19 cellular contexts compared by ENCODE assay signal in genomic region chr12:24084800-24085199, GRCh38.
A peak's percentile ranks its signal among the peaks of the same experiment; 100 is the strongest.
DNase-seq lines count a peak whose midpoint lies in the region; ATAC-seq, FAIRE-seq and TF ChIP-seq lines count a peak whose summit lies in the region.
"Had no signal": no experiment of that assay in that cellular context is flagged by ENCODE, and none has a peak within 500 bp of the region (broad histone marks: within the 10 kb centered on the region; RNA-seq: fewer than 3 reads in every experiment).

No MANE protein-coding gene starts in this region.

- no peak overlapping the region for H3K4me3 Mint-ChIP-seq in stimulated activated naive B cell treated with anti-CD40 and anti-IgM and Interleukin-4, amounts not matched to agents 10 μg/mL and 1 μg/mL and 100 μg/mL, for 72 hours
- H3K4me3 Mint-ChIP-seq: CD14-positive monocyte; CD4-positive, alpha-beta memory T cell had no signal

- TF ChIP-seq POLR2A in HepG2 (IDR thresholded peaks at IDR 0.05; ENCODE audit: insufficient read depth in 1 of 2, low read depth in 2 of 2, low read length in 2 of 2), result no peak

- H3K36me3 ChIP-seq in OCI-LY3 (replicated peaks; ENCODE audit: low read depth, low read length) (peaks cover 11% of the 10 kb centered on the region), HepG2 (replicated peaks in 1 of 2; ENCODE audit: control insufficient read depth in 1 of 2, insufficient read depth in 2 of 2, low read length in 2 of 2) (no peaks in the 10 kb centered on the region)
- H3K36me3 ChIP-seq: BLaER1, HAP-1 had no signal

- peaks cover 29% of the 10 kb centered on the region for H3K4me1 ChIP-seq in OCI-LY3 (ENCODE audit: low read length)
- peaks cover 57% of the 10 kb centered on the region for H3K4me1 ChIP-seq in HepG2 (ENCODE audit: insufficient read depth, low read length)
- H3K4me1 ChIP-seq: BLaER1 had no signal

- H3K27me3 ChIP-seq in OCI-LY3 (ENCODE audit: low read depth, low read length), result no peaks in the 10 kb centered on the region
- no peaks in the 10 kb centered on the region for H3K27me3 ChIP-seq in HepG2 (ENCODE audit: control insufficient read depth in 1 of 2, insufficient read depth in 2 of 2, low read length in 2 of 2)
- H3K27me3 ChIP-seq: BLaER1 had no signal

- TF ChIP-seq EP300 in HepG2 (IDR thresholded peaks at IDR 0.05; ENCODE audit: low read depth in 2 of 2, low read length in 2 of 2) (no peak), HepG2 (CRISPR knock-in tag; IDR thresholded peaks at IDR 0.05; ENCODE audit: borderline replicate concordance) (no peak)

- no peak for TF ChIP-seq RAD21 in HepG2 (CRISPR knock-in tag; IDR thresholded peaks at IDR 0.05)

- H3K79me2 ChIP-seq in OCI-LY3 (ENCODE audit: low read length) (peaks cover 15% of the 10 kb centered on the region), HepG2 (ENCODE audit: insufficient read depth, low read length) (no peaks in the 10 kb centered on the region)

- no peak overlapping the region for H3K4me3 ChIP-seq in OCI-LY3 (ENCODE audit: low read length)
- H3K4me3 ChIP-seq in HepG2 (replicated peaks in 1 of 3; ENCODE audit: insufficient read depth in 1 of 3, low read depth in 2 of 3, low read length in 3 of 3), result no peak overlapping the region
- H3K4me3 ChIP-seq: BLaER1, GM23248, HAP-1 had no signal

- intact Hi-C loops in HepG2 (cut with micrococcal nuclease; ENCODE audit: unreplicated experiment), result no loop called here

- DNase-seq in glomerular visceral epithelial cell (ENCODE audit: extremely low spot score) (no peak), HepG2 (ENCODE audit: low spot score) (no peak)
- DNase-seq in stimulated activated naive B cell treated with anti-CD40 and anti-IgM and Interleukin-4, amounts not matched to agents 10 μg/mL and 1 μg/mL and 100 μg/mL, for 72 hours, result no peak
- DNase-seq: 8988T; CD4-positive, alpha-beta memory T cell; DMS153; DMS79; GDM1; GM23248 had no signal

- H2AFZ ChIP-seq in OCI-LY3 (ENCODE audit: low read depth, low read length), result no peak overlapping the region
- H2AFZ ChIP-seq in HepG2 (ENCODE audit: low read length), result no peak overlapping the region
- H2AFZ ChIP-seq: GM23248 had no signal

- peaks cover 4 to 9% of the 10 kb centered on the region in 2 donors for H3K4me1 Mint-ChIP-seq in stimulated activated naive B cell treated with anti-CD40 and anti-IgM and Interleukin-4, amounts not matched to agents 10 μg/mL and 1 μg/mL and 100 μg/mL, for 72 hours
- H3K4me1 Mint-ChIP-seq: CD14-positive monocyte; CD4-positive, alpha-beta memory T cell had no signal

- CTCF ChIA-PET in HepG2 (lab: Yijun Ruan, JAX; ENCODE audit: low intra/inter-chr PET ratio, low total read pairs), result no interaction called here

- WGBS in HepG2 (ENCODE audit: low lambda C conversion rate), result 95% methylated on average over 2 of the region's 2 CpGs

- peak; percentile 56 for ATAC-seq in GM18502 (IDR thresholded peaks at IDR 0.05; ENCODE audit: poor library complexity, unreplicated experiment)
- peak; percentile 51 for ATAC-seq in GM18909 (IDR thresholded peaks at IDR 0.05; ENCODE audit: poor library complexity, unreplicated experiment)
- ATAC-seq in HG02759 (IDR thresholded peaks at IDR 0.05; ENCODE audit: unreplicated experiment), result peak; percentile 53
- no peak for ATAC-seq in HepG2
- ATAC-seq in GM21619 (IDR thresholded peaks at IDR 0.05; ENCODE audit: unreplicated experiment), result no peak
- ATAC-seq in stimulated activated naive B cell treated with anti-CD40 and anti-IgM and Interleukin-4, amounts not matched to agents 10 μg/mL and 1 μg/mL and 100 μg/mL, for 72 hours (replicated peaks), result no peak

- FAIRE-seq in HepG2 (lab: Jason Lieb, UNC), result no peak
- FAIRE-seq: GM19239 had no signal

- TF ChIP-seq CTCF in OCI-LY3 (IDR thresholded peaks at IDR 0.05; ENCODE audit: low read depth, low read length) (no peak), HepG2 (CRISPR knock-in tag; IDR thresholded peaks at IDR 0.05) (no peak)

- peaks cover 0 to 7% of the 10 kb centered on the region in 2 donors for H3K27me3 Mint-ChIP-seq in stimulated activated naive B cell treated with anti-CD40 and anti-IgM and Interleukin-4, amounts not matched to agents 10 μg/mL and 1 μg/mL and 100 μg/mL, for 72 hours
- H3K27me3 Mint-ChIP-seq: CD4-positive, alpha-beta memory T cell had no signal

- no peak overlapping the region for H3K27ac Mint-ChIP-seq in stimulated activated naive B cell treated with anti-CD40 and anti-IgM and Interleukin-4, amounts not matched to agents 10 μg/mL and 1 μg/mL and 100 μg/mL, for 72 hours
- H3K27ac Mint-ChIP-seq: CD14-positive monocyte; CD4-positive, alpha-beta memory T cell had no signal

- no peak overlapping the region for H3K27ac ChIP-seq in OCI-LY3 (ENCODE audit: low read length)
- no peak overlapping the region for H3K27ac ChIP-seq in HepG2 (ENCODE audit: extremely low read length, insufficient read depth, low read length)
- H3K27ac ChIP-seq: BLaER1, GM23248, KMS-11 had no signal

- H4K20me1 ChIP-seq in OCI-LY3 (ENCODE audit: insufficient read depth, low read length) (peaks cover 59% of the 10 kb centered on the region), HepG2 (ENCODE audit: insufficient read depth, low read length) (no peaks in the 10 kb centered on the region)
- H4K20me1 ChIP-seq: BLaER1 had no signal

- H3K9me3 ChIP-seq in OCI-LY3 (ENCODE audit: insufficient read depth, low read length), result no peaks in the 10 kb centered on the region
- H3K9me3 ChIP-seq in HepG2 (ENCODE audit: low read length), result no peaks in the 10 kb centered on the region
- H3K9me3 ChIP-seq: BLaER1, HAP-1 had no signal

- no peaks in the 10 kb centered on the region for H3K36me3 Mint-ChIP-seq in stimulated activated naive B cell treated with anti-CD40 and anti-IgM and Interleukin-4, amounts not matched to agents 10 μg/mL and 1 μg/mL and 100 μg/mL, for 72 hours
- H3K36me3 Mint-ChIP-seq: CD14-positive monocyte; CD4-positive, alpha-beta memory T cell had no signal

- peak overlapping the region; percentile 8; the same call in 1 of the 2 replicates for H3K4me2 ChIP-seq in OCI-LY3 (ENCODE audit: low read length)
- H3K4me2 ChIP-seq in HepG2 (ENCODE audit: low read depth, low read length), result no peak overlapping the region
- H3K4me2 ChIP-seq: BLaER1, KMS-11 had no signal

- H3K9me3 Mint-ChIP-seq in stimulated activated naive B cell treated with anti-CD40 and anti-IgM and Interleukin-4, amounts not matched to agents 10 μg/mL and 1 μg/mL and 100 μg/mL, for 72 hours, result no peaks in the 10 kb centered on the region
- H3K9me3 Mint-ChIP-seq: CD14-positive monocyte had no signal

- BruUV-seq in HepG2 (replicated peaks; lab: Mats Ljungman, UMichigan), result no TSS peak

- POLR2A ChIA-PET in HepG2 (lab: Yijun Ruan, JAX), result no interaction called here

- in situ Hi-C loops in HepG2 (cut with HindIII; ENCODE audit: extremely low pct_ligation_motif_present, low pct_unique_long_range_greater_than_20kb), result no loop called here

- H3K9ac ChIP-seq in OCI-LY3 (ENCODE audit: low read length) (no peak overlapping the region), HepG2 (ENCODE audit: insufficient read depth, low read depth, low read length) (no peak overlapping the region)
- H3K9ac ChIP-seq: BLaER1, GM23248, KMS-11 had no signal

TF ChIP-seq in HepG2, 621 proteins besides CTCF, POLR2A, EP300 and RAD21 (continues in another document):
- TF ChIP-seq ZBTB43 (CRISPR knock-in tag; conservative IDR thresholded peaks at IDR 0.05) (no peak), ZNF597 (CRISPR knock-in tag; IDR thresholded peaks at IDR 0.05) (no peak)

Comparison
In these comparisons a context has a peak if more than half of its experiments do, and no peak if none do; other contexts are left out.
1. ATAC-seq: peak in GM18502 (single experiment), GM18909 (single experiment) and HG02759 (single experiment); none in HepG2 (single experiment), GM21619 (single experiment) and stimulated activated naive B cell treated with anti-CD40 and anti-IgM and Interleukin-4, amounts not matched to agents 10 μg/mL and 1 μg/mL and 100 μg/mL, for 72 hours (0 of 2).